8 cellular contexts compared by ENCODE assay signal in the genomic region with DNA sequence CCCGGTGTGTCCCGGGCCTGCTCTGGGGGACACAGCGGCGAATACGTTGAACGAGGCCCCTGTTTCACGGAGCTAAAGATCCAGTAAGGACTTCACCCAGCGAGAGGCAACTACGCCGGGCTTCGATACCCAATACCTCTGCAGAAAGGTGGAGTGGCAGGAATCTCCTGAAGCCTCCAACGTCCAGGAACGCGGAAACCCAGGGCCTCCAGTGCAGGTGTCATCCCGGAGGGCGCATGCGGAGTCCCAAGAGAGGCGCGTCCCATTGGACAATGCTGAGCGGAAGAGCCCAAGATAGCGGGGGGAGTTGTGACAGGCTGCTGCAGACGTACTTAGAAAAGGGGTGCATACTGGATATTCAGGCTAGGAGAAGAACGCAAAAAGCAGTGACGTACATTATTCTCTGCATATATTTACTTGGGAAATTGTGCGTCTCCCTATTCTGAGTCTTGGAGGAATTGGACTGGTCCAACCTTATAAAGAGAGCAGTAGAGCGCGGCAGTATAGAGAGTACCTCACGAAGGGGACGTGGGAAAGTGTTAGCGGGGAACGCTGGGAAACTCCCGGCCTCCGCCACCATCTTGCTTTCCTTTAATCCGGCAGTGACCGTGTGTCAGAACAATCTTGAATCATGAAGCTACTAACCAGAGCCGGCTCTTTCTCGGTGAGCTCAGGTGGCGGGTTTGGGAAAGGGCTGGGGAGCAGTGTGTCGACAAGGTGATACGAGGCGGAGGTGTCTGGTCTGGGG. TPM values are rescaled to one million over a fixed set of nuclear protein-coding genes. Genes with fewer than 3 reads are reported as not detected.
DNase-seq lines count a peak whose midpoint lies in the region; ATAC-seq and TF ChIP-seq lines count a peak whose summit lies in the region.

A gene (plus strand): TSS at position 569 of the 748 bp plus-strand sequence. CDS start 63 bp downstream, at position 632.

- peak within 1 kb of the TSS; percentile 100 for H3K4me3 Mint-ChIP-seq in HFFc6

- H3K4me1 ChIP-seq in gastroesophageal sphincter (peaks cover 5 to 67% (median 18%) of the 10 kb centered on the region in 3 donors), neutrophil (ENCODE audit: control insufficient read depth in 1 of 2, insufficient read depth in 1 of 2, low read depth in 1 of 2, low read length in 1 of 2) (peaks cover 17 to 33% of the 10 kb centered on the region in 2 experiments)

- 0 to 2% methylated on average over 10 to 11 of the region's 41 CpGs for WGBS in gastroesophageal sphincter (ENCODE audit: low coverage in 1 of 2), 2 donors

- peaks cover 13% of the 10 kb centered on the region for H3K36me3 Mint-ChIP-seq in HFFc6 (ENCODE audit: low read depth)

- in situ Hi-C loops in SK-MEL-5 (cut with HindIII; ENCODE audit: low pct_unique_long_range_greater_than_20kb, low sequenced_read_pairs) = no loop called here

- TF ChIP-seq EP300 in gastroesophageal sphincter (IDR thresholded peaks at IDR 0.05) = no peak

- H3K36me3 ChIP-seq in gastroesophageal sphincter (peaks cover 0 to 24% of the 10 kb centered on the region in 2 donors), neutrophil (peaks cover 14% of the 10 kb centered on the region)

- H3K27ac ChIP-seq in gastroesophageal sphincter (peak within 1 kb of the TSS; percentile 75 to 90 (median 86)), neutrophil (peak within 1 kb of the TSS; percentile 91)

- H3K4me1 Mint-ChIP-seq in HFFc6 (ENCODE audit: low read depth) = peaks cover 22% of the 10 kb centered on the region

- peak within 1 kb of the TSS; percentile 99 for H3K27ac Mint-ChIP-seq in HFFc6

- H3K9me3 Mint-ChIP-seq in HFFc6 = no peaks in the 10 kb centered on the region

- DNase-seq in GM04504 (ENCODE audit: low read depth) (peak; percentile 86), HFFc6 (peak; percentile 89), NAMALWA (ENCODE audit: low spot score) (peak; percentile 94), SK-MEL-5 (ENCODE audit: low read depth, low spot score) (peak; percentile 91)
- peak; percentile 89 for DNase-seq in activated naive CD4-positive, alpha-beta T cell treated with Interleukin-2 at 50 U/mL for 16 hours

- peaks cover 3% of the 10 kb centered on the region for H3K27me3 Mint-ChIP-seq in HFFc6 (ENCODE audit: insufficient read depth)

- H3K9me3 ChIP-seq in gastroesophageal sphincter (no peaks in the 10 kb centered on the region), neutrophil (no peaks in the 10 kb centered on the region)

- ATAC-seq in gastroesophageal sphincter = peak; percentile 99

- TF ChIP-seq CTCF in HFFc6 (IDR thresholded peaks at IDR 0.05) = no peak
- TF ChIP-seq CTCF in gastroesophageal sphincter (IDR thresholded peaks at IDR 0.05) = no peak
- no peak for TF ChIP-seq CTCF in neutrophil (IDR thresholded peaks at IDR 0.05)
- TF ChIP-seq CTCF in subcutaneous adipose tissue (IDR thresholded peaks at IDR 0.05; ENCODE audit: low read depth) = no peak

- H3K27me3 ChIP-seq in gastroesophageal sphincter (no peaks in the 10 kb centered on the region), neutrophil (no peaks in the 10 kb centered on the region)

- peak within 1 kb of the TSS; percentile 71 to 81 for H3K4me3 ChIP-seq in gastroesophageal sphincter
- peak within 1 kb of the TSS; percentile 95 to 98 for H3K4me3 ChIP-seq in neutrophil (ENCODE audit: low read depth in 1 of 2, low read length in 1 of 2)

- peak; percentile 28 to 47 for TF ChIP-seq POLR2A in gastroesophageal sphincter (IDR thresholded peaks at IDR 0.05)

RNA-seq across cellular contexts. Expression of the gene that starts here (rescaled TPM):
- 100 to 1,000 TPM; 169 to 187 (median 173) TPM for total RNA-seq in HFFc6 (2021; fragmentation: NEBNext Ultra II Directional; extraction: Animal tissue kit (Norgen Biotek cat#: 25700))
- 204 and 205 TPM in 2 replicates for total RNA-seq in SK-MEL-5 (2014; rRNA removed; shearing (Covaris generic))
- polyA plus RNA-seq in SK-MEL-5 (2015; cell fraction: cytosol; rRNA removed) = 165 and 176 TPM in 2 replicates
- polyA plus RNA-seq in SK-MEL-5 (2015; cell fraction: nucleus; rRNA removed) = 307 and 365 TPM in 2 replicates
- total RNA-seq in gastroesophageal sphincter (100 to 1,000 TPM; 163 to 198 (median 177) TPM), subcutaneous adipose tissue (100 to 1,000 TPM; 139 to 149 (median 144) TPM)

Comparison
In these comparisons a context has a peak if more than half of its experiments do, and no peak if none do; other contexts are left out.
1. Peak in every context shown above with its lines: DNase-seq, ATAC-seq, H3K4me3 ChIP-seq and H3K27ac ChIP-seq.